ENCODE assay signal across 9 cellular contexts in the genomic region with DNA sequence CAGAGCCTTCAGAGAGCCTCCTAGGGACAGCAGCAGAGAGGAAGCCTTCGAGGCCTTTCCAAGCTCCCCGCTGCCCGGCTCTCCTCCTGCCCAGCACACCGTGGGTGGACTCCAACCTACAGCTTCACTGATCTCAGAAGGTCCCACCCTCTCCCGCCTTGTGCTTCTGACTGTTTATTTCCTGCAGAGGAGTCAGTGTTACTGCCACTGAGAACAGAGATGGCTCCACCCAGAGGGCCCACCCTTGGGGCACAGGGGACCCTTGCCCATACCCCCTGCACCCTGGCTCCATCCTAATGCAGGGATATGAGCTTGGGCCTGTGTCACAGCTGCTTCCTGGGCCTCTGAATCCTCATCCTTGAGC. TPM values are rescaled to one million over a fixed set of nuclear protein-coding genes. Genes with fewer than 3 reads are reported as not detected.
DNase-seq lines count a peak whose midpoint lies in the region; ATAC-seq and TF ChIP-seq lines count a peak whose summit lies in the region.
"Had no signal": no experiment of that assay in that cellular context is flagged by ENCODE, and none has a peak within 500 bp of the region (broad histone marks: within the 10 kb centered on the region; RNA-seq: fewer than 3 reads in every experiment).

No MANE protein-coding gene starts in this region.

- TF ChIP-seq CTCF in activated CD8-positive, alpha-beta T cell treated with anti-CD3 and anti-CD28 coated beads for 36 hours (IDR thresholded peaks at IDR 0.05): no peak
- no peak for TF ChIP-seq CTCF in glutamatergic neuron (IDR thresholded peaks at IDR 0.05; ENCODE audit: partially characterized antibody, unreplicated experiment)
- no peak for TF ChIP-seq CTCF in smooth muscle cell (IDR thresholded peaks at IDR 0.05; ENCODE audit: borderline replicate concordance, insufficient read depth, poor library complexity, severe bottlenecking)
- no peak for TF ChIP-seq CTCF in BE2C (IDR thresholded peaks at IDR 0.05; ENCODE audit: low read depth, low read length)

- POLR2A ChIA-PET in activated CD8-positive, alpha-beta T cell treated with anti-CD3 and anti-CD28 coated beads for 36 hours (lab: Charles Lee): interaction anchor here (0.7 to 8.1 kb wide), 8 partner anchors 9 to 53 kb away, joined by 3 to 75 read pairs (median 4); partner anchors contain the start of gene TOB1

- H3K36me3 ChIP-seq in smooth muscle cell (ENCODE audit: low read depth): no peaks in the 10 kb centered on the region
- H3K36me3 ChIP-seq in HAP-1 (replicated peaks): no peaks in the 10 kb centered on the region
- H3K36me3 ChIP-seq in BE2C: no peaks in the 10 kb centered on the region

- H3K27ac Mint-ChIP-seq in activated CD8-positive, alpha-beta T cell treated with anti-CD3 and anti-CD28 coated beads for 36 hours: peak overlapping the region; percentile 94
- peak overlapping the region; percentile 7 for H3K27ac Mint-ChIP-seq in glutamatergic neuron (ENCODE audit: unreplicated experiment)

- peak overlapping the region; percentile 49 for H3K4me3 Mint-ChIP-seq in activated CD8-positive, alpha-beta T cell treated with anti-CD3 and anti-CD28 coated beads for 36 hours
- H3K4me3 Mint-ChIP-seq in glutamatergic neuron (ENCODE audit: unreplicated experiment): no peak overlapping the region

- no peaks in the 10 kb centered on the region for H3K9me3 Mint-ChIP-seq in activated CD8-positive, alpha-beta T cell treated with anti-CD3 and anti-CD28 coated beads for 36 hours
- H3K9me3 Mint-ChIP-seq in glutamatergic neuron (ENCODE audit: unreplicated experiment): peaks cover 4% of the 10 kb centered on the region

- H3K27me3 ChIP-seq in smooth muscle cell (ENCODE audit: low read depth) (no peaks in the 10 kb centered on the region), HAP-1 (ENCODE audit: low read depth) (no peaks in the 10 kb centered on the region), BE2C (no peaks in the 10 kb centered on the region)

- peak overlapping the region; percentile 61 for H3K27ac ChIP-seq in smooth muscle cell (ENCODE audit: low read depth)
- H3K27ac ChIP-seq: SK-N-MC had no signal

- H3F3A ChIP-seq in smooth muscle cell (ENCODE audit: low read depth): no peaks in the 10 kb centered on the region

- H3K4me1 ChIP-seq in smooth muscle cell (ENCODE audit: low read depth) (peaks cover 27% of the 10 kb centered on the region), HAP-1 (no peaks in the 10 kb centered on the region), BE2C (peaks cover 35% of the 10 kb centered on the region)

- peak; percentile 42 for DNase-seq in G401 (ENCODE audit: low spot score)
- peak; percentile 76 for DNase-seq in activated CD8-positive, alpha-beta T cell treated with anti-CD3 and anti-CD28 coated beads for 36 hours
- no peak for DNase-seq in glutamatergic neuron
- DNase-seq in smooth muscle cell (lab: John Stamatoyannopoulos, UW; ENCODE audit: unreplicated experiment): no peak
- DNase-seq in 8988T: no peak
- DNase-seq in HAP-1 (ENCODE audit: low spot score in 2 of 2): no peak
- DNase-seq in BE2C: no peak

- 44% methylated on average over 5 of the region's 5 CpGs for WGBS in smooth muscle cell (ENCODE audit: low lambda C conversion rate)

- peak overlapping the region; percentile 60 for H3K4me2 ChIP-seq in smooth muscle cell

- no peaks in the 10 kb centered on the region for H3K36me3 Mint-ChIP-seq in activated CD8-positive, alpha-beta T cell treated with anti-CD3 and anti-CD28 coated beads for 36 hours (ENCODE audit: low read depth)
- no peaks in the 10 kb centered on the region for H3K36me3 Mint-ChIP-seq in glutamatergic neuron (ENCODE audit: unreplicated experiment)

- H3K4me3 ChIP-seq in smooth muscle cell (no peak overlapping the region), HAP-1 (no peak overlapping the region), BE2C (ENCODE audit: low read depth, low read length) (no peak overlapping the region)
- H3K4me3 ChIP-seq: SK-N-MC had no signal

- in situ Hi-C loops in G401 (cut with HindIII; ENCODE audit: low sequenced_read_pairs) (no loop called here), HAP-1 (cut with MboI; ENCODE audit: low sequenced_read_pairs) (no loop called here)

- H2AFZ ChIP-seq in smooth muscle cell (ENCODE audit: low read depth): no peak overlapping the region

- CTCF ChIA-PET in activated CD8-positive, alpha-beta T cell treated with anti-CD3 and anti-CD28 coated beads for 36 hours (lab: Charles Lee): interaction anchor here (1.0 to 1.2 kb wide), 2 partner anchors 11 to 47 kb away, joined by 3 read pairs; no protein-coding TSS in a partner anchor

- peak overlapping the region; percentile 64 for H3K9ac ChIP-seq in smooth muscle cell (ENCODE audit: low read depth)

- no peaks in the 10 kb centered on the region for H4K20me1 ChIP-seq in smooth muscle cell (ENCODE audit: low read depth)

- intact Hi-C loops in activated CD8-positive, alpha-beta T cell treated with anti-CD3 and anti-CD28 coated beads for 36 hours (cut with micrococcal nuclease): no loop called here

- H3K4me1 Mint-ChIP-seq in activated CD8-positive, alpha-beta T cell treated with anti-CD3 and anti-CD28 coated beads for 36 hours (ENCODE audit: low read depth): peaks cover 51% of the 10 kb centered on the region
- H3K4me1 Mint-ChIP-seq in glutamatergic neuron (ENCODE audit: low read depth, unreplicated experiment): peaks cover 23% of the 10 kb centered on the region

- H3K9me3 ChIP-seq in smooth muscle cell (replicated peaks; ENCODE audit: low read depth) (no peaks in the 10 kb centered on the region), HAP-1 (no peaks in the 10 kb centered on the region), BE2C (no peaks in the 10 kb centered on the region)

- no peaks in the 10 kb centered on the region for H3K79me2 ChIP-seq in smooth muscle cell (ENCODE audit: low read depth)

- H3K27me3 Mint-ChIP-seq in activated CD8-positive, alpha-beta T cell treated with anti-CD3 and anti-CD28 coated beads for 36 hours: no peaks in the 10 kb centered on the region
- H3K27me3 Mint-ChIP-seq in glutamatergic neuron (ENCODE audit: unreplicated experiment): peaks cover 8% of the 10 kb centered on the region

- ATAC-seq in activated CD8-positive, alpha-beta T cell treated with anti-CD3 and anti-CD28 coated beads for 36 hours: peak; percentile 57
- no peak for ATAC-seq in GM19467 (IDR thresholded peaks at IDR 0.05; ENCODE audit: unreplicated experiment)

RNA-seq across cellular contexts. Expression of gene TOB1, which starts 52.8 kb away (rescaled TPM):
- total RNA-seq in G401 (2014; rRNA removed; shearing (Covaris generic)): 18.5 and 26.4 TPM in 2 replicates
- 10 to 100 TPM; 34.4 to 40.5 TPM for total RNA-seq in activated CD8-positive, alpha-beta T cell treated with anti-CD3 and anti-CD28 coated beads for 36 hours
- total RNA-seq in glutamatergic neuron (ENCODE audit: unreplicated experiment) (78.7 TPM), smooth muscle cell (39.8 and 46.8 TPM in 2 replicates)
- 29.1 and 29.3 TPM in 2 replicates for polyA plus RNA-seq in smooth muscle cell
- polyA plus RNA-seq in BE2C (2012; ENCODE audit: insufficient read depth, insufficient read length, low read depth): 55.7 TPM

Comparison
In these comparisons a context has a peak if more than half of its experiments do, and no peak if none do; other contexts are left out.
1. DNase-seq: peak in G401 (single experiment) and activated CD8-positive, alpha-beta T cell treated with anti-CD3 and anti-CD28 coated beads for 36 hours (single experiment); none in glutamatergic neuron (single experiment), smooth muscle cell (single experiment), 8988T (single experiment), HAP-1 (0 of 2) and BE2C (single experiment).